16 cellular contexts compared by ENCODE assay signal in genomic region chr14:25121342-25122129, GRCh38.
A peak's percentile ranks its signal among the peaks of the same experiment; 100 is the strongest.
DNase-seq lines count a peak whose midpoint lies in the region; ATAC-seq and TF ChIP-seq lines count a peak whose summit lies in the region.
"Had no signal": no experiment of that assay in that cellular context is flagged by ENCODE, and none has a peak within 500 bp of the region (broad histone marks: within the 10 kb centered on the region; RNA-seq: fewer than 3 reads in every experiment).

No MANE protein-coding gene starts in this region.

- H3K27ac ChIP-seq in adrenal gland = no peak overlapping the region
- H3K27ac ChIP-seq: parathyroid adenoma, tibial artery had no signal

- DNase-seq in AG09309 (ENCODE audit: low read depth) (peak; percentile 73), MG63 (peak; percentile 63), cardiac fibroblast (ENCODE audit: low read depth in 2 of 2) (peak; percentile 84 to 86), iris pigment epithelial cell (ENCODE audit: low read depth) (peak; percentile 51), activated gamma-delta T cell treated with Interleukin-2 at 50 U/mL for 16 hours (no peak), adrenal gland (no peak)
- DNase-seq: activated CD4-positive, alpha-beta T cell treated with anti-CD3 and anti-CD28 coated beads for 36 hours; activated naive CD4-positive, alpha-beta T cell; C1 segment of cervical spinal cord; effector memory CD4-positive, alpha-beta T cell; KBM-7; NCI-H2171; tibial artery had no signal

- H3K4me1 ChIP-seq in adrenal gland (replicated peaks in 1 of 2) = no peaks in the 10 kb centered on the region
- H3K4me1 ChIP-seq: parathyroid adenoma, tibial artery had no signal

- TF ChIP-seq POLR2A in adrenal gland (IDR thresholded peaks at IDR 0.05) = no peak

- intact Hi-C loops in adrenal gland (cut with DNase I) = no loop called here

- H3K4me3 ChIP-seq in AG09309 (ENCODE audit: control insufficient read depth, low read depth, low read length) = no peak overlapping the region
- H3K4me3 ChIP-seq in MG63 = no peak overlapping the region
- no peak overlapping the region for H3K4me3 ChIP-seq in cardiac fibroblast (replicated peaks in 1 of 2; ENCODE audit: low read depth in 2 of 2, low read length in 2 of 2)
- H3K4me3 ChIP-seq in adrenal gland = no peak overlapping the region
- H3K4me3 ChIP-seq: tibial artery had no signal

- H3K36me3 ChIP-seq in MG63 (no peaks in the 10 kb centered on the region), adrenal gland (replicated peaks in 1 of 2) (no peaks in the 10 kb centered on the region)
- H3K36me3 ChIP-seq: tibial artery had no signal

- H3K9me3 ChIP-seq in MG63 = no peaks in the 10 kb centered on the region
- no peaks in the 10 kb centered on the region for H3K9me3 ChIP-seq in adrenal gland (replicated peaks in 1 of 3)
- H3K9me3 ChIP-seq: tibial artery had no signal

- ATAC-seq in HG03520 (IDR thresholded peaks at IDR 0.05; ENCODE audit: unreplicated experiment) (no peak), GM18873 (IDR thresholded peaks at IDR 0.05; ENCODE audit: low FRiP score, unreplicated experiment) (no peak)
- ATAC-seq: activated CD4-positive, alpha-beta T cell treated with anti-CD3 and anti-CD28 coated beads for 36 hours had no signal

- no peak for TF ChIP-seq CTCF in AG09309 (IDR thresholded peaks at IDR 0.05; ENCODE audit: control insufficient read depth, insufficient read depth, low read depth, low read length, missing control alignments)
- no peak for TF ChIP-seq CTCF in cardiac fibroblast (IDR thresholded peaks at IDR 0.05; ENCODE audit: low read depth, low read length)
- no peak for TF ChIP-seq CTCF in adrenal gland (IDR thresholded peaks at IDR 0.05)

- H3K27me3 ChIP-seq in MG63 (no peaks in the 10 kb centered on the region), adrenal gland (no peaks in the 10 kb centered on the region)
- H3K27me3 ChIP-seq: tibial artery had no signal

- WGBS in adrenal gland, 4 donors = 58 to 78% (median 70%) methylated on average over 3 of the region's 3 CpGs

Comparison
In these comparisons a context has a peak if more than half of its experiments do, and no peak if none do; other contexts are left out.
1. DNase-seq: peak in AG09309 (single experiment), MG63 (single experiment), cardiac fibroblast (2 of 2) and iris pigment epithelial cell (single experiment); none in activated gamma-delta T cell treated with Interleukin-2 at 50 U/mL for 16 hours (single experiment) and adrenal gland (0 of 7).